In the genomic region with DNA sequence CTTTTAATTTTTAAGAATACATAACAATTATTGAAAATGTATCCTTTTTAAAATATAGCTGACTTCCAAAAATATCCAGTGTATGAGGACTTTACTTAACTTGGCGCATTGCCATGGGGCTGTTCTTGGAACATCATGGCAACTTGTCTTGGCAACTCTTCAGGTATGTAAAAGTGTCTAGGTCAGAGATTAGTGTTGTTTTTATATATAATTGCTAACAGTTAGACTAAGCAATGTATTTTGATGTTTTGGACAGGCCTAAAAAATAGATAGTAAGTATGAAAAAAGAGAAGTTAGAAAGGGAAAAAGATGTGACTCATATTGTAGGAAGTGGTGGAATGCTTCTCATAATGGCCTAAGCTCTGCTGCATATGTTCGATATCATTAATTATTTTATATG, we compare ENCODE assay signal across 10 cellular contexts.
DNase-seq lines count a peak whose midpoint lies in the region; ATAC-seq, FAIRE-seq and TF ChIP-seq lines count a peak whose summit lies in the region.
"Had no signal": no experiment of that assay in that cellular context is flagged by ENCODE, and none has a peak within 500 bp of the region (broad histone marks: within the 10 kb centered on the region; RNA-seq: fewer than 3 reads in every experiment).

No MANE protein-coding gene starts in this region.

- H3K27ac Mint-ChIP-seq in CD8-positive, alpha-beta T cell, result no peak overlapping the region
- H3K27ac Mint-ChIP-seq: endodermal cell had no signal

- TF ChIP-seq CTCF in astrocyte of the cerebellum (IDR thresholded peaks at IDR 0.05; ENCODE audit: low read depth, low read length, missing control alignments), result no peak
- no peak for TF ChIP-seq CTCF in CD8-positive, alpha-beta T cell (IDR thresholded peaks at IDR 0.05)

- H3K27me3 Mint-ChIP-seq in CD8-positive, alpha-beta T cell (ENCODE audit: low read depth), result no peaks in the 10 kb centered on the region

- POLR2A ChIA-PET in CD8-positive, alpha-beta T cell (lab: Charles Lee), result no interaction called here

- CTCF ChIA-PET in CD8-positive, alpha-beta T cell (lab: Charles Lee), result interaction anchor here (0.7 to 1.2 kb wide), 3 partner anchors 15 to 257 kb away, joined by 3 to 6 read pairs (median 5); no protein-coding TSS in a partner anchor

- peaks cover 2% of the 10 kb centered on the region for H3K36me3 ChIP-seq in CD8-positive, alpha-beta T cell (ENCODE audit: insufficient read depth, low read length)

- H3K9me3 Mint-ChIP-seq in CD8-positive, alpha-beta T cell, result no peaks in the 10 kb centered on the region
- H3K9me3 Mint-ChIP-seq: endodermal cell had no signal

- ATAC-seq in CD8-positive, alpha-beta T cell, result no peak
- ATAC-seq in HG02938 (IDR thresholded peaks at IDR 0.05; ENCODE audit: unreplicated experiment), result no peak

- H3K4me3 Mint-ChIP-seq in CD8-positive, alpha-beta T cell, result no peak overlapping the region
- H3K4me3 Mint-ChIP-seq: endodermal cell had no signal

- DNase-seq in ACHN (peak; percentile 24), HTR-8/SVneo (ENCODE audit: insufficient read length, low spot score) (peak; percentile 3), astrocyte of the cerebellum (ENCODE audit: low read depth) (peak; percentile 70), iris pigment epithelial cell (ENCODE audit: low read depth) (peak; percentile 90), middle frontal gyrus (ENCODE audit: extremely low spot score, low spot score) (no peak), pons (ENCODE audit: low spot score) (no peak)
- no peak for DNase-seq in CD8-positive, alpha-beta T cell
- DNase-seq: endodermal cell, NCI-H1092 had no signal

- H3K27me3 ChIP-seq in CD8-positive, alpha-beta T cell (ENCODE audit: insufficient read depth, low read length), result no peaks in the 10 kb centered on the region

- intact Hi-C loops in CD8-positive, alpha-beta T cell (cut with DNase I, micrococcal nuclease), result no loop called here

- no peaks in the 10 kb centered on the region for H3K9me3 ChIP-seq in CD8-positive, alpha-beta T cell (ENCODE audit: low read length)

- H3K4me1 Mint-ChIP-seq in CD8-positive, alpha-beta T cell (ENCODE audit: low read depth), result no peaks in the 10 kb centered on the region
- H3K4me1 Mint-ChIP-seq: endodermal cell had no signal

- H3K27ac ChIP-seq in CD8-positive, alpha-beta T cell (ENCODE audit: low read depth, low read length), result no peak overlapping the region

- in situ Hi-C loops in ACHN (cut with HindIII; ENCODE audit: low pct_ligation_motif_present, low pct_unique_long_range_greater_than_20kb, low sequenced_read_pairs) (no loop called here), astrocyte of the cerebellum (cut with HindIII; ENCODE audit: low sequenced_read_pairs) (no loop called here)

- FAIRE-seq in HTR-8/SVneo (lab: Jason Lieb, UNC), result no peak

- peaks cover 62% of the 10 kb centered on the region for H3K36me3 Mint-ChIP-seq in CD8-positive, alpha-beta T cell

- H3K4me1 ChIP-seq in CD8-positive, alpha-beta T cell (ENCODE audit: insufficient read depth, low read length), result no peaks in the 10 kb centered on the region

- no peak overlapping the region for H3K4me3 ChIP-seq in astrocyte of the cerebellum (ENCODE audit: low read depth, low read length)
- H3K4me3 ChIP-seq in CD8-positive, alpha-beta T cell (ENCODE audit: low read depth, low read length), result no peak overlapping the region

Comparison
In these comparisons a context has a peak if more than half of its experiments do, and no peak if none do; other contexts are left out.
1. DNase-seq: peak in ACHN (single experiment), HTR-8/SVneo (single experiment), astrocyte of the cerebellum (single experiment) and iris pigment epithelial cell (single experiment); none in middle frontal gyrus (single experiment), pons (single experiment) and CD8-positive, alpha-beta T cell (0 of 7).